ENCODE assay signal across 1 cellular context in the genomic region with DNA sequence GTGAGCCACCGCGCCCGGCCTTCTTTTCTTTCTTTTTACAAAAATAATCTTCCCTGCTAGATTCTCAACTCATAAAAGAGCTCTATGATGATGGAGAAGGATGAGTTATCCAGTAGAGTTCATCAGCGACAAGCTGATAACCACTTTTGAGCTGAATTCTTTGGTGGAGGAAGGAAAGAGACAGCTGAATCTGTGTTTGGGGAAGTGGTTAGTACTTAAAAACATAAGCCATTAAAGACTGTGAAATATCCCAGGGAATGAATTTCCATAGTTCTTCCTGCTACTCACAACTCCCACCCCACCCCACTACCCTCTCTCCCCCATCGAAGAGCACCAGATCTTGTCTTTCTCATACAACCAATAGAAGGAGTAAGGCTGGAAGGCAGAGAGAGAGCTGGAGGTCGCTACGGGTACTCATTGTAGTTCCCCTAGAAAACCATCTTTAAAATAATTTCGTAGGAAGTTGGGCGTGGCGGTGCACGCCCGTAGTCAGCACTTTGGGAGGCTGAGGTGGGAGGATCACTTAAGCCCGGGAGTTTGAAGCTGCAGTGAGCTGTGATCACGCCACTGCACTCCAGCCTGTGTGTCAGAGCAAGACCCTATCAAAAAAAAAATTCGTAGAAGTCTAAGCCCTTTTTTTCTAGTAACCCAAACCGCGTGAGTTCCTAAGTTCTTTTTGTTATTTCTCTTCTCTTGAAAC.
TF ChIP-seq lines count a peak whose summit lies in the region.

No MANE protein-coding gene starts in this region.

TF ChIP-seq in HCT116, 20 proteins besides CTCF, POLR2A, EP300 and RAD21 (continued from another document):
- TF ChIP-seq ELF1 (IDR thresholded peaks at IDR 0.05; ENCODE audit: borderline replicate concordance, low read depth) (no peak), CBX3 (IDR thresholded peaks at IDR 0.05; ENCODE audit: low read depth) (no peak), POLR2AphosphoS5 (IDR thresholded peaks at IDR 0.05; ENCODE audit: low read depth, low read length) (no peak), EZH2 (IDR thresholded peaks at IDR 0.05) (no peak), SP1 (IDR thresholded peaks at IDR 0.05; ENCODE audit: low read depth) (no peak), TCF7L2 (IDR thresholded peaks at IDR 0.05; ENCODE audit: borderline replicate concordance, extremely low read depth, insufficient read depth, insufficient read length) (no peak), ZFX (IDR thresholded peaks at IDR 0.05) (no peak)
- TF ChIP-seq, protein P1, sequence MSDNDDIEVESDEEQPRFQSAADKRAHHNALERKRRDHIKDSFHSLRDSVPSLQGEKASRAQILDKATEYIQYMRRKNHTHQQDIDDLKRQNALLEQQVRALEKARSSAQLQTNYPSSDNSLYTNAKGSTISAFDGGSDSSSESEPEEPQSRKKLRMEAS (IDR thresholded peaks at IDR 0.05) = no peak
TF ChIP-seq in HCT116: peak in this region for 0.
